ENCODE assay signal across 11 cellular contexts in genomic region chr1:241156231-241156965, GRCh38.
DNase-seq lines count a peak whose midpoint lies in the region; FAIRE-seq and TF ChIP-seq lines count a peak whose summit lies in the region.
"Had no signal": no experiment of that assay in that cellular context is flagged by ENCODE, and none has a peak within 500 bp of the region (broad histone marks: within the 10 kb centered on the region; RNA-seq: fewer than 3 reads in every experiment).

No MANE protein-coding gene starts in this region.

- peaks cover 1% of the 10 kb centered on the region for H3K9me3 Mint-ChIP-seq in astrocyte (ENCODE audit: unreplicated experiment)

- TF ChIP-seq CTCF in astrocyte (IDR thresholded peaks at IDR 0.05; ENCODE audit: insufficient read depth, low read depth, low read length) = no peak
- no peak for TF ChIP-seq CTCF in liver (IDR thresholded peaks at IDR 0.05; ENCODE audit: low read depth, low read length, missing input control)
- TF ChIP-seq CTCF in left ventricle myocardium inferior (IDR thresholded peaks at IDR 0.05; ENCODE audit: borderline replicate concordance) = no peak

- no peaks in the 10 kb centered on the region for H3K36me3 ChIP-seq in astrocyte (ENCODE audit: insufficient read depth, low read length)
- H3K36me3 ChIP-seq in liver (ENCODE audit: control insufficient read depth in 4 of 4, insufficient read depth in 3 of 4, low read depth in 1 of 4, low read length in 3 of 4) = no peaks in the 10 kb centered on the region
- no peaks in the 10 kb centered on the region for H3K36me3 ChIP-seq in left ventricle myocardium inferior

- H3K4me1 Mint-ChIP-seq in astrocyte (ENCODE audit: low read depth, unreplicated experiment) = peaks cover 3% of the 10 kb centered on the region
- H3K4me1 Mint-ChIP-seq: activated CD8-positive, alpha-beta memory T cell treated with anti-CD3 and anti-CD28 coated beads, Interleukin-2, amount 10 ng/mL, durations not matched to agents 7 days and 5 days; CD4-positive, alpha-beta memory T cell had no signal

- no peaks in the 10 kb centered on the region for H4K20me1 ChIP-seq in astrocyte (ENCODE audit: insufficient read depth, low read length)

- intact Hi-C loops in left ventricle myocardium inferior (cut with micrococcal nuclease) = no loop called here

- H3K4me1 ChIP-seq in astrocyte (ENCODE audit: insufficient read depth, low read length) (no peaks in the 10 kb centered on the region), liver (ENCODE audit: control insufficient read depth in 4 of 4, insufficient read depth in 4 of 4, low read length in 3 of 4) (peaks cover 0 to 7% (median 2%) of the 10 kb centered on the region in 4 donors), left ventricle myocardium inferior (no peaks in the 10 kb centered on the region)

- H3K9me3 ChIP-seq in astrocyte (ENCODE audit: insufficient read depth, low read depth, low read length) (no peaks in the 10 kb centered on the region), liver (ENCODE audit: control insufficient read depth in 4 of 4, low read length in 3 of 4) (no peaks in the 10 kb centered on the region), left ventricle myocardium inferior (replicated peaks) (peaks cover 19% of the 10 kb centered on the region)

- H3K27ac ChIP-seq in astrocyte (ENCODE audit: low read depth, low read length) (no peak overlapping the region), liver (ENCODE audit: low read depth in 1 of 2, low read length in 2 of 2) (peak overlapping the region in 1 of 2 donors; percentile 9), left ventricle myocardium inferior (replicated peaks) (no peak overlapping the region)

- H3K9ac ChIP-seq in astrocyte (ENCODE audit: low read length) (no peak overlapping the region), liver (ENCODE audit: low read depth in 1 of 2, low read length in 2 of 2) (no peak overlapping the region)

- no peaks in the 10 kb centered on the region for H3K79me2 ChIP-seq in astrocyte (ENCODE audit: insufficient read depth, low read length)

- H3K27me3 ChIP-seq in astrocyte (ENCODE audit: insufficient read depth, low read length) (no peaks in the 10 kb centered on the region), liver (ENCODE audit: control insufficient read depth in 4 of 4, insufficient read depth in 4 of 4, low read length in 3 of 4) (no peaks in the 10 kb centered on the region), left ventricle myocardium inferior (ENCODE audit: low read depth) (no peaks in the 10 kb centered on the region)

- H3K4me3 Mint-ChIP-seq in astrocyte (ENCODE audit: unreplicated experiment) = no peak overlapping the region
- H3K4me3 Mint-ChIP-seq: activated CD8-positive, alpha-beta memory T cell treated with anti-CD3 and anti-CD28 coated beads, Interleukin-2, amount 10 ng/mL, durations not matched to agents 7 days and 5 days; CD4-positive, alpha-beta memory T cell; stimulated activated naive CD8-positive, alpha-beta T cell treated with anti-CD3 and anti-CD28 coated beads, Interleukin-15, Interleukin-2, amounts not matched to agents 100 ng/mL and 50 ng/mL, for 24 hours had no signal

- H3K27ac Mint-ChIP-seq in astrocyte (ENCODE audit: unreplicated experiment) = no peak overlapping the region
- H3K27ac Mint-ChIP-seq: activated CD8-positive, alpha-beta memory T cell treated with anti-CD3 and anti-CD28 coated beads, Interleukin-2, amount 10 ng/mL, durations not matched to agents 7 days and 5 days; CD4-positive, alpha-beta memory T cell; stimulated activated naive CD8-positive, alpha-beta T cell treated with anti-CD3 and anti-CD28 coated beads, Interleukin-15, Interleukin-2, amounts not matched to agents 100 ng/mL and 50 ng/mL, for 24 hours had no signal

- no peaks in the 10 kb centered on the region for H3K27me3 Mint-ChIP-seq in astrocyte (ENCODE audit: low read depth, unreplicated experiment)
- H3K27me3 Mint-ChIP-seq: activated CD8-positive, alpha-beta memory T cell treated with anti-CD3 and anti-CD28 coated beads, Interleukin-2, amount 10 ng/mL, durations not matched to agents 7 days and 5 days; stimulated activated naive CD8-positive, alpha-beta T cell treated with anti-CD3 and anti-CD28 coated beads, Interleukin-15, Interleukin-2, amounts not matched to agents 100 ng/mL and 50 ng/mL, for 24 hours had no signal

- peak; percentile 33 to 43 for TF ChIP-seq RAD21 in liver (IDR thresholded peaks at IDR 0.05)

- DNase-seq in AG20443 (ENCODE audit: low spot score) (peak; percentile 9), HT-29 (ENCODE audit: low spot score) (peak; percentile 86), astrocyte (ENCODE audit: low read depth) (peak; percentile 34), NCI-H1436 treated with DMSO at 0.1 percent for 48 hours (lab: John Stamatoyannopoulos, UW) (no peak), left ventricle myocardium inferior (no peak)
- no peak for DNase-seq in stimulated activated CD4-positive, alpha-beta T cell treated with anti-CD3 and anti-CD28 coated beads, Interleukin-2, amount 100 ng/mL, for 48 hours
- no peak for DNase-seq in activated naive CD4-positive, alpha-beta T cell (lab: John Stamatoyannopoulos, UW)
- DNase-seq: activated CD8-positive, alpha-beta memory T cell treated with anti-CD3 and anti-CD28 coated beads, Interleukin-2, amount 10 ng/mL, durations not matched to agents 7 days and 5 days; CD4-positive, alpha-beta memory T cell had no signal

- no peaks in the 10 kb centered on the region for H3K36me3 Mint-ChIP-seq in astrocyte (ENCODE audit: low read depth, unreplicated experiment)
- H3K36me3 Mint-ChIP-seq: activated CD8-positive, alpha-beta memory T cell treated with anti-CD3 and anti-CD28 coated beads, Interleukin-2, amount 10 ng/mL, durations not matched to agents 7 days and 5 days; CD4-positive, alpha-beta memory T cell had no signal

- FAIRE-seq in astrocyte (lab: Jason Lieb, UNC) = no peak

- H3K4me2 ChIP-seq in astrocyte (ENCODE audit: low read length) = no peak overlapping the region

- no peak overlapping the region for H2AFZ ChIP-seq in astrocyte (ENCODE audit: low read depth, low read length)

- H3K4me3 ChIP-seq in astrocyte (ENCODE audit: insufficient read depth, low read depth, low read length) = no peak overlapping the region
- no peak overlapping the region for H3K4me3 ChIP-seq in liver (ENCODE audit: low read depth in 1 of 3, low read length in 3 of 3)
- H3K4me3 ChIP-seq in left ventricle myocardium inferior = no peak overlapping the region

- WGBS in liver = 14% methylated on average over 3 of the region's 3 CpGs

TF ChIP-seq in liver, 16 proteins besides CTCF, POLR2A, EP300 and RAD21 (continues in another document):
- TF ChIP-seq YY1 (IDR thresholded peaks at IDR 0.05) (peak; percentile 25), GABPA (IDR thresholded peaks at IDR 0.05 in 1 of 2, conservative IDR thresholded peaks at IDR 0.05 in 1 of 2) (peak in 1 of 2 donors; percentile 55), HNF4A (conservative IDR thresholded peaks at IDR 0.05) (peak; percentile 51 to 70), TAF1 (conservative IDR thresholded peaks at IDR 0.05) (no peak), FOXA2 (IDR thresholded peaks at IDR 0.05) (peak; percentile 43), SP1 (IDR thresholded peaks at IDR 0.05) (peak; percentile 25), HNF4G (IDR thresholded peaks at IDR 0.05) (no peak), EGR1 (IDR thresholded peaks at IDR 0.05; ENCODE audit: low read depth in 2 of 2) (no peak), RXRA (IDR thresholded peaks at IDR 0.05) (peak; percentile 40 to 70), ATF3 (IDR thresholded peaks at IDR 0.05) (peak; percentile 89), NR2F2 (IDR thresholded peaks at IDR 0.05) (no peak), ZBTB33 (IDR thresholded peaks at IDR 0.05) (no peak)
- TF ChIP-seq, protein P1, sequence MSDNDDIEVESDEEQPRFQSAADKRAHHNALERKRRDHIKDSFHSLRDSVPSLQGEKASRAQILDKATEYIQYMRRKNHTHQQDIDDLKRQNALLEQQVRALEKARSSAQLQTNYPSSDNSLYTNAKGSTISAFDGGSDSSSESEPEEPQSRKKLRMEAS (IDR thresholded peaks at IDR 0.05) = no peak

Comparison
In these comparisons a context has a peak if more than half of its experiments do, and no peak if none do; other contexts are left out.
1. DNase-seq: peak in AG20443 (single experiment), HT-29 (single experiment) and astrocyte (single experiment); none in NCI-H1436 treated with DMSO at 0.1 percent for 48 hours (single experiment), stimulated activated CD4-positive, alpha-beta T cell treated with anti-CD3 and anti-CD28 coated beads, Interleukin-2, amount 100 ng/mL, for 48 hours (0 of 2), left ventricle myocardium inferior (single experiment) and activated naive CD4-positive, alpha-beta T cell (0 of 4).